In genomic region chr16:58026705-58027340, GRCh38 we compare ENCODE assay signal across 10 cellular contexts. TPM values are rescaled to one million over a fixed set of nuclear protein-coding genes. Genes with fewer than 3 reads are reported as not detected.
DNase-seq lines count a peak whose midpoint lies in the region; ATAC-seq and TF ChIP-seq lines count a peak whose summit lies in the region.
"Had no signal": no experiment of that assay in that cellular context is flagged by ENCODE, and none has a peak within 500 bp of the region (broad histone marks: within the 10 kb centered on the region; RNA-seq: fewer than 3 reads in every experiment).

No MANE protein-coding gene starts in this region.

- H3K27me3 ChIP-seq in mammary epithelial cell (ENCODE audit: insufficient read depth, low read length) (no peaks in the 10 kb centered on the region), lower lobe of right lung (ENCODE audit: low read depth) (no peaks in the 10 kb centered on the region), upper lobe of right lung (no peaks in the 10 kb centered on the region)

- no peaks in the 10 kb centered on the region for H3K79me2 ChIP-seq in mammary epithelial cell (ENCODE audit: insufficient read depth, low read length)

- 3% methylated on average over 16 of the region's 57 CpGs for WGBS in mammary epithelial cell (ENCODE audit: low coverage, missing lambda C conversion rate)

- no peaks in the 10 kb centered on the region for H4K20me1 ChIP-seq in mammary epithelial cell (ENCODE audit: insufficient read depth, low read length)

- H3K9ac ChIP-seq in mammary epithelial cell (ENCODE audit: insufficient read depth, low read length): no peak overlapping the region

- H3K4me3 ChIP-seq in mammary epithelial cell (replicated peaks in 1 of 3; ENCODE audit: insufficient read depth in 1 of 3, low read depth in 2 of 3, low read length in 3 of 3): peak overlapping the region; percentile 45 to 65 (median 60)
- H3K4me3 ChIP-seq in lower lobe of right lung: peak overlapping the region; percentile 81
- peak overlapping the region; percentile 77 for H3K4me3 ChIP-seq in upper lobe of right lung

- in situ Hi-C loops in mammary epithelial cell (cut with MboI; ENCODE audit: low sequenced_read_pairs in 2 of 2): loop anchor here (10.0 kb wide), 2 partner anchors 88 to 98 kb away; partner anchors contain the start of gene CFAP20 (in 1 of the 2)

- H3K9me3 ChIP-seq in mammary epithelial cell (replicated peaks; ENCODE audit: insufficient read depth, low read length) (no peaks in the 10 kb centered on the region), lower lobe of right lung (no peaks in the 10 kb centered on the region), upper lobe of right lung (no peaks in the 10 kb centered on the region)

- CTCF ChIA-PET in mammary epithelial cell (lab: Charles Lee; ENCODE audit: low non-redundant PET): interaction anchor here (0.6 kb wide), 1 partner anchor 145 kb away, joined by 8 read pairs; no protein-coding TSS in a partner anchor

- TF ChIP-seq CTCF in mammary epithelial cell (conservative IDR thresholded peaks at IDR 0.05 in 1 of 2, IDR thresholded peaks at IDR 0.05 in 1 of 2; ENCODE audit: extremely low read depth in 1 of 2, insufficient read depth in 1 of 2, low read depth in 1 of 2, low read length in 2 of 2): no peak
- no peak for TF ChIP-seq CTCF in lower lobe of right lung (IDR thresholded peaks at IDR 0.05)
- TF ChIP-seq CTCF in upper lobe of right lung (IDR thresholded peaks at IDR 0.05): no peak

- BruUV-seq in mammary epithelial cell (replicated peaks; lab: Mats Ljungman, UMichigan): no TSS peak

- H3K4me2 ChIP-seq in mammary epithelial cell (ENCODE audit: insufficient read depth, low read depth, low read length): peak overlapping the region; percentile 96

- ATAC-seq in lower lobe of right lung (no peak), upper lobe of right lung (no peak), HG03108 (IDR thresholded peaks at IDR 0.05; ENCODE audit: unreplicated experiment) (no peak)

- no peaks in the 10 kb centered on the region for H3K36me3 ChIP-seq in mammary epithelial cell (ENCODE audit: insufficient read depth, low read length)
- H3K36me3 ChIP-seq in lower lobe of right lung: no peaks in the 10 kb centered on the region
- H3K36me3 ChIP-seq in upper lobe of right lung: no peaks in the 10 kb centered on the region

- H3K4me1 ChIP-seq in mammary epithelial cell (ENCODE audit: insufficient read depth, low read length) (peaks cover 40% of the 10 kb centered on the region), lower lobe of right lung (peaks cover 91% of the 10 kb centered on the region), upper lobe of right lung (peaks cover 66% of the 10 kb centered on the region)

- peak overlapping the region; percentile 84 for H2AFZ ChIP-seq in mammary epithelial cell (ENCODE audit: low read depth, low read length)

- dilution Hi-C loops in mammary epithelial cell (cut with HindIII; ENCODE audit: low sequenced_read_pairs): no loop called here

- H3K27ac ChIP-seq in mammary epithelial cell (ENCODE audit: insufficient read depth, low read depth, low read length) (no peak overlapping the region), lower lobe of right lung (peak overlapping the region; percentile 87), upper lobe of right lung (peak overlapping the region; percentile 78)

- intact Hi-C loops in mammary epithelial cell (cut with micrococcal nuclease): loop anchor here (10.0 kb wide), 2 partner anchors 128 to 638 kb away; no protein-coding TSS in a partner anchor
- intact Hi-C loops in lower lobe of right lung (cut with DNase I): loop anchor here (10.0 kb wide), 1 partner anchor 98 kb away; the partner anchor contains the start of gene CFAP20
- intact Hi-C loops in upper lobe of right lung (cut with DNase I): no loop called here

- DNase-seq in activated naive CD4-positive, alpha-beta T cell treated with Interleukin-2 at 50 U/mL for 16 hours: peak; percentile 9
- no peak for DNase-seq in activated naive CD4-positive, alpha-beta T cell treated with anti-CD3 and anti-CD28 coated beads, Interleukin-2, amount 50 U/mL, for 16 hours
- DNase-seq in mammary epithelial cell (no peak), lower lobe of right lung (peak; percentile 55), upper lobe of right lung (peak; percentile 71), NCI-H2196 treated with DMSO at 0.1 percent for 48 hours (lab: John Stamatoyannopoulos, UW; ENCODE audit: unreplicated experiment) (no peak), NCI-H2029 treated with DMSO at 0.1 percent for 48 hours (lab: John Stamatoyannopoulos, UW) (no peak)
- DNase-seq: SW 1271 had no signal

RNA-seq across cellular contexts. Expression of gene MMP15, which starts 1.3 kb away (rescaled TPM):
- total RNA-seq in mammary epithelial cell: 10 to 100 TPM in 1 of 2 donors, 1 to 10 TPM in 1; 7.4 to 17.3 TPM
- 3.9 TPM for polyA plus RNA-seq in mammary epithelial cell
- 4.1 TPM for polyA minus RNA-seq in mammary epithelial cell
- total RNA-seq in lower lobe of right lung: 21.5 TPM
- total RNA-seq in upper lobe of right lung: 25.2 TPM

RNA-seq across cellular contexts. Expression of gene USB1, which starts 25.6 kb away (rescaled TPM):
- 10 to 100 TPM; 36.2 to 61.1 TPM for total RNA-seq in mammary epithelial cell
- 66.0 TPM for polyA plus RNA-seq in mammary epithelial cell
- polyA minus RNA-seq in mammary epithelial cell: 105 TPM
- total RNA-seq in lower lobe of right lung: 39.9 TPM
- total RNA-seq in upper lobe of right lung: 37.4 TPM

RNA-seq across cellular contexts. Expression of gene ZNF319, which starts 26.4 kb away (rescaled TPM):
- 10 to 100 TPM in 1 of 2 donors, 1 to 10 TPM in 1; 7.2 to 13.1 TPM for total RNA-seq in mammary epithelial cell
- 5.2 TPM for polyA plus RNA-seq in mammary epithelial cell
- 28.0 TPM for polyA minus RNA-seq in mammary epithelial cell
- total RNA-seq in lower lobe of right lung: 11.0 TPM
- 10.6 TPM for total RNA-seq in upper lobe of right lung

RNA-seq across cellular contexts. Expression of gene CNGB1, which starts 55.9 kb away (rescaled TPM):
- total RNA-seq in mammary epithelial cell (under 1 TPM in 1 of 2 donors, not detected in 1; 0.17 TPM), lower lobe of right lung (0.35 TPM), upper lobe of right lung (not detected)
- 0.18 TPM for polyA plus RNA-seq in mammary epithelial cell
- 0.62 TPM for polyA minus RNA-seq in mammary epithelial cell
- total RNA-seq: myocyte had no signal

Comparison
In these comparisons a context has a peak if more than half of its experiments do, and no peak if none do; other contexts are left out.
1. DNase-seq: peak in activated naive CD4-positive, alpha-beta T cell treated with Interleukin-2 at 50 U/mL for 16 hours (single experiment), lower lobe of right lung (single experiment) and upper lobe of right lung (single experiment); none in activated naive CD4-positive, alpha-beta T cell treated with anti-CD3 and anti-CD28 coated beads, Interleukin-2, amount 50 U/mL, for 16 hours (single experiment), mammary epithelial cell (single experiment), NCI-H2196 treated with DMSO at 0.1 percent for 48 hours (single experiment) and NCI-H2029 treated with DMSO at 0.1 percent for 48 hours (single experiment).
2. Peak in every context shown above with its lines, with median percentiles within 50 percentile points of each other: H3K4me3 ChIP-seq.